15 cellular contexts compared by ENCODE assay signal in the genomic region with DNA sequence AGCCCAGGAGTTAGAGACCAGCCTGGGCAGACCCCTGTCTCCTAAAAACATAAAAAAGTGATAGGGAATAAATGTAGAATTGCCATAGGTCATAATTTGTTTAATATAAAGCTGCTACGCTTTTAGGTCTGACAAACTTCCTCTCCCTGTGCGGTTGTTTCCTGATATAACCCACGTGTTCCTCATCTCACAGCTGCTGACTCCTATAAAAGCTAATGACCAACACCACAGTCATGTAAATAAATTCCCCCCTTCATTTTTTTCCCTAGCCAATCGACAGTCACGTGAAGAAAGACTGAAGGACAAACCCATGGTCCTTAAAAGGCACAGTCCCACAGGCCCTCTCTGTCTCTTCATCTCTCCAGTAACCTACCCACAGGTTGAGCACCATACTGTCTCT. TPM values are rescaled to one million over a fixed set of nuclear protein-coding genes. Genes with fewer than 3 reads are reported as not detected.
DNase-seq lines count a peak whose midpoint lies in the region; ATAC-seq and TF ChIP-seq lines count a peak whose summit lies in the region.
"Had no signal": no experiment of that assay in that cellular context is flagged by ENCODE, and none has a peak within 500 bp of the region (broad histone marks: within the 10 kb centered on the region; RNA-seq: fewer than 3 reads in every experiment).

No MANE protein-coding gene starts in this region.

- H3K36me3 ChIP-seq in SK-N-SH (replicated peaks in 1 of 2; ENCODE audit: control insufficient read depth in 1 of 2, insufficient read depth in 2 of 2, low read length in 1 of 2) (peaks cover 6 to 14% of the 10 kb centered on the region in 2 experiments), IMR-90 (ENCODE audit: control insufficient read depth, insufficient read depth, low read length) (peaks cover 8% of the 10 kb centered on the region), psoas muscle (ENCODE audit: insufficient read depth in 1 of 2, low read depth in 1 of 2) (peaks cover 5 to 11% of the 10 kb centered on the region in 2 donors), body of pancreas (replicated peaks in 1 of 2; ENCODE audit: insufficient read depth in 1 of 2, low read depth in 2 of 2) (peaks cover 0 to 6% of the 10 kb centered on the region in 2 donors), esophagus squamous epithelium (peaks cover 0 to 8% (median 0%) of the 10 kb centered on the region in 3 donors)

- H3K14ac ChIP-seq in IMR-90 (replicated peaks; ENCODE audit: low read depth, low read length): no peak overlapping the region

- H2BK5ac ChIP-seq in IMR-90 (ENCODE audit: low read depth, low read length, poor library complexity, severe bottlenecking): no peak overlapping the region

- no peak overlapping the region for H4K5ac ChIP-seq in IMR-90 (ENCODE audit: low read depth, low read length)

- no peak overlapping the region for H3K56ac ChIP-seq in IMR-90 (ENCODE audit: extremely low read depth, insufficient read depth, low read length)

- TF ChIP-seq RAD21 in SK-N-SH (IDR thresholded peaks at IDR 0.05; ENCODE audit: low read length): no peak
- TF ChIP-seq RAD21 in IMR-90 (IDR thresholded peaks at IDR 0.05; ENCODE audit: low read length): no peak

- intact Hi-C loops in IMR-90 (cut with micrococcal nuclease) (loop anchor here (5.0 kb wide), 1 partner anchor 384 kb away; no protein-coding TSS in a partner anchor), psoas muscle (cut with DNase I) (no loop called here), body of pancreas (cut with DNase I) (no loop called here), esophagus squamous epithelium (cut with DNase I) (no loop called here)

- ATAC-seq in SK-N-SH treated with all-trans-retinoic acid at 6 μM for 48 hours (no peak), IMR-90 (ENCODE audit: low read depth) (no peak), psoas muscle (no peak), body of pancreas (no peak)

- no peaks in the 10 kb centered on the region; a peak in 1 of 4 replicates for H3K4me1 ChIP-seq in SK-N-SH (ENCODE audit: control insufficient read depth in 1 of 2, insufficient read depth in 2 of 2, low read depth in 1 of 2, low read length in 1 of 2)
- no peaks in the 10 kb centered on the region for H3K4me1 ChIP-seq in IMR-90 (ENCODE audit: control insufficient read depth, insufficient read depth, low read length)
- peaks cover 5% of the 10 kb centered on the region for H3K4me1 ChIP-seq in psoas muscle
- peaks cover 4% of the 10 kb centered on the region for H3K4me1 ChIP-seq in body of pancreas
- H3K4me1 ChIP-seq in esophagus squamous epithelium: peaks cover 0 to 12% (median 0%) of the 10 kb centered on the region in 3 donors
- H3K4me1 ChIP-seq: left lung, pancreas had no signal

- H2BK15ac ChIP-seq in IMR-90 (ENCODE audit: low read depth, low read length): no peak overlapping the region

- H3K9ac ChIP-seq in SK-N-SH (no peak overlapping the region), IMR-90 (ENCODE audit: low read depth, low read length) (no peak overlapping the region)

- no peak overlapping the region for H3K18ac ChIP-seq in IMR-90 (ENCODE audit: low read depth, low read length)

- H3K4me3 ChIP-seq in SK-N-SH (ENCODE audit: low read depth in 2 of 2, low read length in 1 of 2) (peak overlapping the region in 1 of 2 experiments; percentile 19; a peak in 1 of 4 replicates), IMR-90 (ENCODE audit: insufficient read depth, low read depth, low read length) (no peak overlapping the region; the same call in 1 of the 2 replicates), psoas muscle (peak overlapping the region; percentile 79), body of pancreas (no peak overlapping the region), esophagus squamous epithelium (peak overlapping the region in 1 of 4 donors; percentile 65)

- no TSS peak for BruUV-seq in IMR-90 (replicated peaks; lab: Mats Ljungman, UMichigan)

- no peaks in the 10 kb centered on the region for H3F3A ChIP-seq in SK-N-SH (replicated peaks; ENCODE audit: insufficient read depth)

- TF ChIP-seq POLR2A in IMR-90 (IDR thresholded peaks at IDR 0.05; ENCODE audit: low read depth, low read length) (no peak), body of pancreas (IDR thresholded peaks at IDR 0.05) (no peak), esophagus squamous epithelium (IDR thresholded peaks at IDR 0.05) (no peak)

- no peaks in the 10 kb centered on the region for H3K27me3 Mint-ChIP-seq in activated naive CD8-positive, alpha-beta T cell treated with anti-CD3 and anti-CD28 coated beads for 36 hours

- peak overlapping the region; percentile 85 for H3K4me3 Mint-ChIP-seq in activated naive CD8-positive, alpha-beta T cell treated with anti-CD3 and anti-CD28 coated beads for 36 hours

- peaks cover 9 to 12% of the 10 kb centered on the region in 2 experiments; a peak in 3 of 4 replicates for H3K79me1 ChIP-seq in IMR-90 (ENCODE audit: low read depth in 1 of 2, low read length in 2 of 2)

- no peak overlapping the region for H4K91ac ChIP-seq in IMR-90 (ENCODE audit: insufficient read depth, low read depth, low read length)

- peak overlapping the region in 1 of 2 experiments; percentile 90; a peak in 1 of 4 replicates for H4K8ac ChIP-seq in IMR-90 (ENCODE audit: low read depth in 2 of 2, low read length in 2 of 2)

- dilution Hi-C loops in IMR-90 (cut with HindIII; ENCODE audit: low sequenced_read_pairs, unreplicated experiment): no loop called here

- TF ChIP-seq EP300 in SK-N-SH (IDR thresholded peaks at IDR 0.05; ENCODE audit: borderline replicate concordance in 1 of 2, low read depth in 1 of 2, low read length in 1 of 2): no peak

- H3K9me1 ChIP-seq in IMR-90 (ENCODE audit: insufficient read depth, low read length): no peaks in the 10 kb centered on the region

- no peak overlapping the region for H3K23ac ChIP-seq in IMR-90 (ENCODE audit: low read depth, low read length)

- H2AK9ac ChIP-seq in IMR-90 (replicated peaks; ENCODE audit: low read depth, low read length, poor library complexity): peak overlapping the region; percentile 23

- no peak overlapping the region for H2BK120ac ChIP-seq in IMR-90 (ENCODE audit: low read depth, low read length)

- TF ChIP-seq CTCF in SK-N-SH (IDR thresholded peaks at IDR 0.05): no peak
- no peak for TF ChIP-seq CTCF in IMR-90 (conservative IDR thresholded peaks at IDR 0.05; ENCODE audit: low read depth, low read length)
- TF ChIP-seq CTCF in psoas muscle (IDR thresholded peaks at IDR 0.05): no peak
- TF ChIP-seq CTCF in body of pancreas (IDR thresholded peaks at IDR 0.05): no peak
- TF ChIP-seq CTCF in esophagus squamous epithelium (IDR thresholded peaks at IDR 0.05): no peak

- H3K27me3 ChIP-seq in SK-N-SH (ENCODE audit: insufficient read depth) (no peaks in the 10 kb centered on the region), IMR-90 (ENCODE audit: control insufficient read depth, insufficient read depth, low read length) (no peaks in the 10 kb centered on the region), psoas muscle (ENCODE audit: insufficient read depth in 3 of 3, low read length in 2 of 3) (no peaks in the 10 kb centered on the region), body of pancreas (no peaks in the 10 kb centered on the region), esophagus squamous epithelium (no peaks in the 10 kb centered on the region)
- H3K27me3 ChIP-seq: left lung, pancreas, stomach had no signal

- H3K4ac ChIP-seq in IMR-90 (ENCODE audit: low read depth, low read length): no peak overlapping the region

- no peak for DNase-seq in SK-N-SH
- DNase-seq in IMR-90: no peak
- no peak for DNase-seq in activated naive CD8-positive, alpha-beta T cell treated with anti-CD3 and anti-CD28 coated beads for 36 hours
- no peak for DNase-seq in psoas muscle
- DNase-seq in body of pancreas: no peak
- DNase-seq in esophagus squamous epithelium (lab: John Stamatoyannopoulos, UW): no peak
- DNase-seq in NCI-H2107 (lab: John Stamatoyannopoulos, UW): no peak
- DNase-seq: 8988T, DMS79, Kasumi-1, left lung, pancreas, stomach had no signal

- no peak overlapping the region for H2AK5ac ChIP-seq in IMR-90 (ENCODE audit: low read depth, low read length)

- WGBS in SK-N-SH (ENCODE audit: low lambda C conversion rate): 61% methylated on average over 5 of the region's 5 CpGs
- 92% methylated on average over 2 of the region's 5 CpGs; no CpG with 5 or more reads in 1 of the 2 experiments for WGBS in IMR-90 (ENCODE audit: extremely low coverage in 2 of 2, insufficient read length in 1 of 2), 2 experiments
- 78 to 88% (median 86%) methylated on average over 5 of the region's 5 CpGs for WGBS in psoas muscle, 3 donors
- WGBS in body of pancreas, 2 donors: 86 to 88% methylated on average over 5 of the region's 5 CpGs
- WGBS in esophagus squamous epithelium, 2 donors: 86 to 87% methylated on average over 5 of the region's 5 CpGs

- POLR2A ChIA-PET in SK-N-SH (lab: Yijun Ruan, JAX) (no interaction called here), IMR-90 (lab: Charles Lee; ENCODE audit: unreplicated experiment) (no interaction called here)

- H2BK20ac ChIP-seq in IMR-90 (ENCODE audit: low read depth, low read length): no peak overlapping the region

- peaks cover 80% of the 10 kb centered on the region for H3K36me3 Mint-ChIP-seq in activated naive CD8-positive, alpha-beta T cell treated with anti-CD3 and anti-CD28 coated beads for 36 hours

- H4K20me1 ChIP-seq in SK-N-SH (ENCODE audit: insufficient read depth) (no peaks in the 10 kb centered on the region), IMR-90 (ENCODE audit: insufficient read depth, low read length) (no peaks in the 10 kb centered on the region)

- H2AFZ ChIP-seq in SK-N-SH (ENCODE audit: low read depth) (peak overlapping the region; percentile 78; the same call in 1 of the 2 replicates), IMR-90 (replicated peaks; ENCODE audit: low read length, poor library complexity) (no peak overlapping the region)

- H3K4me1 Mint-ChIP-seq in activated naive CD8-positive, alpha-beta T cell treated with anti-CD3 and anti-CD28 coated beads for 36 hours: peaks cover 9% of the 10 kb centered on the region

- CTCF ChIA-PET in SK-N-SH (lab: Yijun Ruan, JAX) (no interaction called here), IMR-90 (lab: Yijun Ruan, JAX) (no interaction called here)

- H3K79me2 ChIP-seq in SK-N-SH (ENCODE audit: insufficient read depth): no peaks in the 10 kb centered on the region

- no peak overlapping the region for H3K27ac ChIP-seq in SK-N-SH (ENCODE audit: low read depth in 2 of 2, low read length in 1 of 2)
- H3K27ac ChIP-seq in IMR-90 (ENCODE audit: insufficient read depth, low read length): no peak overlapping the region
- H3K27ac ChIP-seq in psoas muscle: no peak overlapping the region
- no peak overlapping the region for H3K27ac ChIP-seq in body of pancreas
- peak overlapping the region in 1 of 4 donors; percentile 33 for H3K27ac ChIP-seq in esophagus squamous epithelium
- H3K27ac ChIP-seq: left lung, pancreas had no signal

- peaks cover 64% of the 10 kb centered on the region for H3K9me3 Mint-ChIP-seq in activated naive CD8-positive, alpha-beta T cell treated with anti-CD3 and anti-CD28 coated beads for 36 hours

- in situ Hi-C loops in IMR-90 (cut with MboI; ENCODE audit: low sequenced_read_pairs): no loop called here

- H3K4me2 ChIP-seq in SK-N-SH (no peak overlapping the region; the same call in 1 of the 2 replicates), IMR-90 (ENCODE audit: low read depth, low read length) (no peak overlapping the region)

- H3K9me3 ChIP-seq in SK-N-SH (peaks cover 23% of the 10 kb centered on the region; the same call in 1 of the 2 replicates), IMR-90 (ENCODE audit: control insufficient read depth, insufficient read depth, low read length) (peaks cover 37% of the 10 kb centered on the region), psoas muscle (peaks cover 78% of the 10 kb centered on the region), body of pancreas (peaks cover 0 to 63% (median 6%) of the 10 kb centered on the region in 3 donors), esophagus squamous epithelium (peaks cover 0 to 99% (median 54%) of the 10 kb centered on the region in 3 donors)

- H3K27ac Mint-ChIP-seq in activated naive CD8-positive, alpha-beta T cell treated with anti-CD3 and anti-CD28 coated beads for 36 hours: peak overlapping the region; percentile 1
- H3K27ac Mint-ChIP-seq: dendritic cell treated with granulocyte-macrophage colony-stimulating factor and Interleukin-4, amounts not matched to agents 40 ng/mL and 50 ng/mL, for 4 days had no signal

- no peaks in the 10 kb centered on the region for H3K9me2 ChIP-seq in SK-N-SH

RNA-seq across cellular contexts. Expression of a gene that starts 27.5 kb away (rescaled TPM):
- polyA plus RNA-seq in SK-N-SH (2012; rRNA removed): 11.1 and 19.6 TPM in 2 replicates
- 5.5 and 6.0 TPM in 2 replicates for polyA plus RNA-seq in SK-N-SH (2012; cell fraction: cytosol; rRNA removed)
- polyA plus RNA-seq in SK-N-SH (2012; cell fraction: nucleus; rRNA removed): 46.3 and 87.1 TPM in 2 replicates
- 7.8 and 9.3 TPM in 2 replicates for total RNA-seq in IMR-90 (2012; rRNA removed)
- 6.7 and 9.8 TPM in 2 replicates for polyA plus RNA-seq in IMR-90 (2012; rRNA removed)
- polyA plus RNA-seq in IMR-90 (2012; cell fraction: cytosol; rRNA removed): 1.2 and 1.9 TPM in 2 replicates
- 11.8 and 91.8 TPM in 2 replicates for polyA plus RNA-seq in IMR-90 (2012; cell fraction: nucleus; rRNA removed; ENCODE audit: low replicate concordance)
- total RNA-seq in activated naive CD8-positive, alpha-beta T cell treated with anti-CD3 and anti-CD28 coated beads for 36 hours: 10 to 100 TPM; 30.9 to 31.3 TPM
- total RNA-seq in psoas muscle: 1 to 10 TPM; 4.1 to 8.1 (median 5.4) TPM
- 1 to 10 TPM; 5.7 to 7.0 (median 6.2) TPM for polyA plus RNA-seq in psoas muscle
- 10 to 100 TPM; 12.2 to 13.7 TPM for total RNA-seq in body of pancreas
- 10 to 100 TPM in 3 of 4 donors, 1 to 10 TPM in 1; 7.2 to 27.3 (median 10.7) TPM for total RNA-seq in esophagus squamous epithelium

RNA-seq across cellular contexts. Expression of a gene that starts 45.0 kb away (rescaled TPM):
- polyA plus RNA-seq in SK-N-SH (2012; rRNA removed) (2.6 and 3.6 TPM in 2 replicates), IMR-90 (2012; rRNA removed) (0.76 and 0.87 TPM in 2 replicates), psoas muscle (under 1 TPM; 0.17 to 0.33 (median 0.29) TPM)
- 3.0 and 3.1 TPM in 2 replicates for polyA plus RNA-seq in SK-N-SH (2012; cell fraction: cytosol; rRNA removed)
- polyA plus RNA-seq in SK-N-SH (2012; cell fraction: nucleus; rRNA removed): 7.4 and 12.0 TPM in 2 replicates
- total RNA-seq in IMR-90 (2012; rRNA removed) (0.83 and 1.1 TPM in 2 replicates), psoas muscle (1 to 10 TPM in 1 of 4 donors, under 1 TPM in 2, not detected in 1; 0.25 to 1.7 (median 0.34) TPM), body of pancreas (under 1 TPM; 0.66 to 0.78 TPM), esophagus squamous epithelium (1 to 10 TPM in 1 of 4 donors, under 1 TPM in 2, not detected in 1; 0.26 to 3.1 (median 0.44) TPM)
- 0.20 and 0.52 TPM in 2 replicates for polyA plus RNA-seq in IMR-90 (2012; cell fraction: cytosol; rRNA removed)
- polyA plus RNA-seq in IMR-90 (2012; cell fraction: nucleus; rRNA removed; ENCODE audit: low replicate concordance): 0.53 and 4.9 TPM in 2 replicates
- 1 to 10 TPM in 1 of 2 experiments, under 1 TPM in 1; 0.74 to 1.0 TPM for total RNA-seq in activated naive CD8-positive, alpha-beta T cell treated with anti-CD3 and anti-CD28 coated beads for 36 hours
